ENCODE assay signal across 19 cellular contexts in genomic region chr12:49562233-49562632, GRCh38. TPM values are rescaled to one million over a fixed set of nuclear protein-coding genes. Genes with fewer than 3 reads are reported as not detected.
A peak's percentile ranks its signal among the peaks of the same experiment; 100 is the strongest.
DNase-seq lines count a peak whose midpoint lies in the region; TF ChIP-seq lines count a peak whose summit lies in the region.
"Had no signal": no experiment of that assay in that cellular context is flagged by ENCODE, and none has a peak within 500 bp of the region (broad histone marks: within the 10 kb centered on the region; RNA-seq: fewer than 3 reads in every experiment).

No MANE protein-coding gene starts in this region.

- peaks cover 82% of the 10 kb centered on the region for H3K36me3 Mint-ChIP-seq in activated T-cell treated with anti-CD3 and anti-CD28 coated beads, Interleukin-2, amount 50 U/mL, for 24 hours (ENCODE audit: low read depth)
- peaks cover 47% of the 10 kb centered on the region for H3K36me3 Mint-ChIP-seq in nephron progenitor cell (ENCODE audit: low read depth)

- peak overlapping the region; percentile 12 for H3K27ac Mint-ChIP-seq in activated T-cell treated with anti-CD3 and anti-CD28 coated beads, Interleukin-2, amount 50 U/mL, for 24 hours
- H3K27ac Mint-ChIP-seq in nephron progenitor cell = peak overlapping the region; percentile 72

- H3K27me3 Mint-ChIP-seq in activated T-cell treated with anti-CD3 and anti-CD28 coated beads, Interleukin-2, amount 50 U/mL, for 24 hours = no peaks in the 10 kb centered on the region
- peaks cover 3% of the 10 kb centered on the region for H3K27me3 Mint-ChIP-seq in nephron progenitor cell (ENCODE audit: low read depth, poor library complexity)
- H3K27me3 Mint-ChIP-seq: CD8-positive, alpha-beta memory T cell had no signal

- no peaks in the 10 kb centered on the region for H4K20me1 ChIP-seq in Karpas-422 (ENCODE audit: insufficient read depth, low read depth, low read length)

- peaks cover 18% of the 10 kb centered on the region for H3K79me2 ChIP-seq in Karpas-422 (ENCODE audit: low read length)

- H3K4me2 ChIP-seq in Karpas-422 (ENCODE audit: low read depth, low read length, poor library complexity, severe bottlenecking) = no peak overlapping the region
- H3K4me2 ChIP-seq: A549 had no signal

- no peaks in the 10 kb centered on the region for H3K27me3 ChIP-seq in Karpas-422 (ENCODE audit: low read length)
- H3K27me3 ChIP-seq: MG63, Peyer's patch had no signal

- H2AFZ ChIP-seq in Karpas-422 (ENCODE audit: low read length) = no peak overlapping the region

- H3K4me1 Mint-ChIP-seq in activated T-cell treated with anti-CD3 and anti-CD28 coated beads, Interleukin-2, amount 50 U/mL, for 24 hours (ENCODE audit: low read depth) = peaks cover 47% of the 10 kb centered on the region
- H3K4me1 Mint-ChIP-seq in nephron progenitor cell = peaks cover 5% of the 10 kb centered on the region

- H3K36me3 ChIP-seq in Karpas-422 (ENCODE audit: insufficient read depth, low read length) = peaks cover 12% of the 10 kb centered on the region; the same call in 1 of the 2 replicates

- H3K4me3 ChIP-seq in NB4 (ENCODE audit: low read depth, low read length) = no peak overlapping the region
- H3K4me3 ChIP-seq in Karpas-422 (ENCODE audit: low read length) = no peak overlapping the region
- H3K4me3 ChIP-seq: A549, MG63, Peyer's patch had no signal

- H3K4me1 ChIP-seq in Karpas-422 (ENCODE audit: low read length) = peaks cover 10% of the 10 kb centered on the region

- H3K9me2 ChIP-seq in Karpas-422 (replicated peaks; ENCODE audit: insufficient read depth, low read length) = no peaks in the 10 kb centered on the region

- H3K9me3 Mint-ChIP-seq in activated T-cell treated with anti-CD3 and anti-CD28 coated beads, Interleukin-2, amount 50 U/mL, for 24 hours = no peaks in the 10 kb centered on the region
- no peaks in the 10 kb centered on the region for H3K9me3 Mint-ChIP-seq in nephron progenitor cell
- H3K9me3 Mint-ChIP-seq: CD8-positive, alpha-beta memory T cell had no signal

- TF ChIP-seq POLR2A in NB4 (IDR thresholded peaks at IDR 0.05; ENCODE audit: extremely low read depth, insufficient read length) = no peak

- no peak for DNase-seq in activated T-cell treated with anti-CD3 and anti-CD28 coated beads, Interleukin-2, amount 50 U/mL, for 24 hours
- DNase-seq in activated T-cell treated with anti-CD3 and anti-CD28 coated beads for 4 hours (no peak), NB4 (ENCODE audit: low read depth) (peak; percentile 74), nephron progenitor cell (no peak), Karpas-422 (no peak), GF-D8 (lab: John Stamatoyannopoulos, UW) (no peak)
- no peak for DNase-seq in effector CD8-positive, alpha-beta T cell (lab: John Stamatoyannopoulos, UW)
- DNase-seq: AML-193; CD8-positive, alpha-beta memory T cell; DND-41; KBM-7; MG63; NCI-H2029; NCI-H446; NCI-H524 treated with DMSO at 0.1 percent for 48 hours; SHP77 treated with DMSO at 0.1 percent for 48 hours had no signal

- TF ChIP-seq CTCF in NB4 (IDR thresholded peaks at IDR 0.05; ENCODE audit: low read depth, low read length) (no peak), nephron progenitor cell (IDR thresholded peaks at IDR 0.05) (no peak)

- no peak overlapping the region for H3K4me3 Mint-ChIP-seq in activated T-cell treated with anti-CD3 and anti-CD28 coated beads, Interleukin-2, amount 50 U/mL, for 24 hours
- H3K4me3 Mint-ChIP-seq in nephron progenitor cell = no peak overlapping the region

- no peak overlapping the region for H3K27ac ChIP-seq in Karpas-422 (ENCODE audit: low read length)
- H3K27ac ChIP-seq: A549, C4-2B, Peyer's patch had no signal

- H3K9me3 ChIP-seq in Karpas-422 (ENCODE audit: low read length) = no peaks in the 10 kb centered on the region
- H3K9me3 ChIP-seq: A549, MG63, Peyer's patch had no signal

- H3K9ac ChIP-seq in Karpas-422 (ENCODE audit: low read length) = no peak overlapping the region

RNA-seq across cellular contexts. Expression of gene MCRS1, which starts 5.7 kb away (rescaled TPM):
- 28.6 and 51.8 TPM in 2 replicates for total RNA-seq in Karpas-422 (2014; rRNA removed; shearing (Covaris generic); ENCODE audit: low replicate concordance)

RNA-seq across cellular contexts. Expression of gene KCNH3, which starts 23.4 kb away (rescaled TPM):
- total RNA-seq in Karpas-422 (2014; rRNA removed; shearing (Covaris generic); ENCODE audit: low replicate concordance) = not detected in 2 replicates

RNA-seq across cellular contexts. Expression of gene FAM186B, which starts 43.2 kb away (rescaled TPM):
- total RNA-seq in Karpas-422 (2014; rRNA removed; shearing (Covaris generic); ENCODE audit: low replicate concordance) = 1.1 TPM in 1 of 2 replicates, not detected in the other
